In genomic region chr2:105739944-105740734, GRCh38 we compare ENCODE assay signal across 17 cellular contexts. TPM values are rescaled to one million over a fixed set of nuclear protein-coding genes. Genes with fewer than 3 reads are reported as not detected.
DNase-seq lines count a peak whose midpoint lies in the region; ATAC-seq and TF ChIP-seq lines count a peak whose summit lies in the region.
"Had no signal": no experiment of that assay in that cellular context is flagged by ENCODE, and none has a peak within 500 bp of the region (broad histone marks: within the 10 kb centered on the region; RNA-seq: fewer than 3 reads in every experiment).

No MANE protein-coding gene starts in this region.

- TF ChIP-seq CTCF in MCF 10A (IDR thresholded peaks at IDR 0.05; ENCODE audit: unreplicated experiment): no peak

- intact Hi-C loops in activated CD4-positive, alpha-beta T cell treated with anti-CD3 and anti-CD28 coated beads, Interleukin-2, amount 10 ng/mL, durations not matched to agents 24 days and 14 days (cut with micrococcal nuclease): loop anchor here (5.0 to 10.0 kb wide), 4 partner anchors 88 to 405 kb away; partner anchors contain the start of genes C2orf49 and FHL2
- intact Hi-C loops in MCF 10A (cut with micrococcal nuclease): loop anchor here (5.0 kb wide), 1 partner anchor 353 kb away; no protein-coding TSS in a partner anchor

- no peaks in the 10 kb centered on the region for H3K27me3 Mint-ChIP-seq in activated CD4-positive, alpha-beta T cell treated with anti-CD3 and anti-CD28 coated beads, Interleukin-2, amount 10 ng/mL, durations not matched to agents 24 days and 14 days
- peaks cover 1% of the 10 kb centered on the region for H3K27me3 Mint-ChIP-seq in IgD-negative memory B cell
- no peaks in the 10 kb centered on the region for H3K27me3 Mint-ChIP-seq in activated T-cell treated with anti-CD3 and anti-CD28 coated beads, Interleukin-2, amount 50 U/mL, for 72 hours (ENCODE audit: low read depth)
- no peaks in the 10 kb centered on the region for H3K27me3 Mint-ChIP-seq in naive thymus-derived CD8-positive, alpha-beta T cell
- H3K27me3 Mint-ChIP-seq in MCF 10A (ENCODE audit: insufficient read depth, unreplicated experiment): no peaks in the 10 kb centered on the region

- POLR2A ChIA-PET in naive thymus-derived CD8-positive, alpha-beta T cell (lab: Charles Lee): interaction anchor here (0.6 to 2.3 kb wide), 5 partner anchors 7 to 16 kb away, joined by 3 to 9 read pairs (median 3); no protein-coding TSS in a partner anchor
- POLR2A ChIA-PET in MCF 10A (lab: Yijun Ruan, JAX): no interaction called here

- BruUV-seq in MCF 10A (replicated peaks; lab: Mats Ljungman, UMichigan): no TSS peak

- H3K9me3 Mint-ChIP-seq in activated CD4-positive, alpha-beta T cell treated with anti-CD3 and anti-CD28 coated beads, Interleukin-2, amount 10 ng/mL, durations not matched to agents 24 days and 14 days: peaks cover 4% of the 10 kb centered on the region
- H3K9me3 Mint-ChIP-seq in IgD-negative memory B cell: peaks cover 0 to 3% (median 0%) of the 10 kb centered on the region in 3 donors
- peaks cover 0 to 2% of the 10 kb centered on the region in 2 donors for H3K9me3 Mint-ChIP-seq in activated T-cell treated with anti-CD3 and anti-CD28 coated beads, Interleukin-2, amount 50 U/mL, for 72 hours
- H3K9me3 Mint-ChIP-seq in naive thymus-derived CD8-positive, alpha-beta T cell: peaks cover 0 to 10% (median 0%) of the 10 kb centered on the region in 9 donors
- peaks cover 1% of the 10 kb centered on the region for H3K9me3 Mint-ChIP-seq in MCF 10A (ENCODE audit: unreplicated experiment)
- H3K9me3 Mint-ChIP-seq: neural progenitor cell had no signal

- no peak for ATAC-seq in activated T-cell treated with anti-CD3 and anti-CD28 coated beads, Interleukin-2, amount 50 U/mL, for 72 hours (replicated peaks in 1 of 2)
- ATAC-seq in naive thymus-derived CD8-positive, alpha-beta T cell: no peak
- no peak for ATAC-seq in GM21367 (IDR thresholded peaks at IDR 0.05; ENCODE audit: unreplicated experiment)
- ATAC-seq in GM18520 (IDR thresholded peaks at IDR 0.05; ENCODE audit: unreplicated experiment): no peak
- ATAC-seq: sciatic nerve had no signal

- no peak for DNase-seq in activated CD4-positive, alpha-beta T cell treated with anti-CD3 and anti-CD28 coated beads, Interleukin-2, amount 10 ng/mL, durations not matched to agents 24 days and 14 days
- DNase-seq in activated CD4-positive, alpha-beta T cell treated with anti-CD3 and anti-CD28 coated beads for 1 hour: no peak
- DNase-seq in activated T-cell treated with anti-CD3 and anti-CD28 coated beads, Interleukin-2, amount 50 U/mL, for 72 hours: no peak
- no peak for DNase-seq in naive thymus-derived CD8-positive, alpha-beta T cell
- DNase-seq in MCF 10A (ENCODE audit: unreplicated experiment): no peak
- DNase-seq: ACHN; activated effector memory CD4-positive, alpha-beta T cell treated with Interleukin-2 at 50 U/mL for 16 hours; effector CD4-positive, alpha-beta T cell; GM23248; NCI-H226; SK-N-SH; stimulated activated CD4-positive, alpha-beta T cell treated with anti-CD3 and anti-CD28 coated beads, Interleukin-4, amount 100 ng/mL, for 4 hours had no signal

- H3K4me3 Mint-ChIP-seq in activated CD4-positive, alpha-beta T cell treated with anti-CD3 and anti-CD28 coated beads, Interleukin-2, amount 10 ng/mL, durations not matched to agents 24 days and 14 days: peak overlapping the region; percentile 67
- H3K4me3 Mint-ChIP-seq in IgD-negative memory B cell (peak overlapping the region in 1 of 4 donors; percentile 1), MCF 10A (ENCODE audit: unreplicated experiment) (no peak overlapping the region)
- H3K4me3 Mint-ChIP-seq in activated T-cell treated with anti-CD3 and anti-CD28 coated beads, Interleukin-2, amount 50 U/mL, for 72 hours: peak overlapping the region; percentile 77 to 89
- peak overlapping the region; percentile 64 to 89 (median 78) for H3K4me3 Mint-ChIP-seq in naive thymus-derived CD8-positive, alpha-beta T cell
- H3K4me3 Mint-ChIP-seq: neural progenitor cell had no signal

- H3K36me3 Mint-ChIP-seq in activated CD4-positive, alpha-beta T cell treated with anti-CD3 and anti-CD28 coated beads, Interleukin-2, amount 10 ng/mL, durations not matched to agents 24 days and 14 days (ENCODE audit: low read depth): no peaks in the 10 kb centered on the region
- H3K36me3 Mint-ChIP-seq in IgD-negative memory B cell (peaks cover 3% of the 10 kb centered on the region), MCF 10A (ENCODE audit: insufficient read depth, unreplicated experiment) (no peaks in the 10 kb centered on the region)
- peaks cover 3 to 7% of the 10 kb centered on the region in 2 donors for H3K36me3 Mint-ChIP-seq in activated T-cell treated with anti-CD3 and anti-CD28 coated beads, Interleukin-2, amount 50 U/mL, for 72 hours (ENCODE audit: insufficient read depth in 2 of 2)
- no peaks in the 10 kb centered on the region for H3K36me3 Mint-ChIP-seq in naive thymus-derived CD8-positive, alpha-beta T cell
- H3K36me3 Mint-ChIP-seq: neural progenitor cell had no signal

- H3K27ac Mint-ChIP-seq in activated CD4-positive, alpha-beta T cell treated with anti-CD3 and anti-CD28 coated beads, Interleukin-2, amount 10 ng/mL, durations not matched to agents 24 days and 14 days: peak overlapping the region; percentile 95
- peak overlapping the region in 2 of 3 donors; percentile 3 to 67 for H3K27ac Mint-ChIP-seq in IgD-negative memory B cell
- peak overlapping the region; percentile 98 for H3K27ac Mint-ChIP-seq in activated T-cell treated with anti-CD3 and anti-CD28 coated beads, Interleukin-2, amount 50 U/mL, for 72 hours
- peak overlapping the region; percentile 87 to 99 (median 96) for H3K27ac Mint-ChIP-seq in naive thymus-derived CD8-positive, alpha-beta T cell
- no peak overlapping the region for H3K27ac Mint-ChIP-seq in MCF 10A (ENCODE audit: low read depth, unreplicated experiment)
- H3K27ac Mint-ChIP-seq: neural progenitor cell had no signal

- CTCF ChIA-PET in MCF 10A (lab: Yijun Ruan, JAX): interaction anchor here (0.6 kb wide), 1 partner anchor 167 kb away, joined by 4 read pairs; no protein-coding TSS in a partner anchor

- H3K4me1 Mint-ChIP-seq in activated CD4-positive, alpha-beta T cell treated with anti-CD3 and anti-CD28 coated beads, Interleukin-2, amount 10 ng/mL, durations not matched to agents 24 days and 14 days: peaks cover 61% of the 10 kb centered on the region
- H3K4me1 Mint-ChIP-seq in IgD-negative memory B cell: peaks cover 13 to 28% (median 24%) of the 10 kb centered on the region in 3 donors
- H3K4me1 Mint-ChIP-seq in activated T-cell treated with anti-CD3 and anti-CD28 coated beads, Interleukin-2, amount 50 U/mL, for 72 hours (ENCODE audit: low read depth): peaks cover 79% of the 10 kb centered on the region
- H3K4me1 Mint-ChIP-seq in naive thymus-derived CD8-positive, alpha-beta T cell: peaks cover 42 to 81% (median 75%) of the 10 kb centered on the region in 4 donors
- peaks cover 15% of the 10 kb centered on the region for H3K4me1 Mint-ChIP-seq in MCF 10A (ENCODE audit: insufficient read depth, unreplicated experiment)

RNA-seq across cellular contexts. Expression of gene NCK2, which starts 4.6 kb away (rescaled TPM):
- total RNA-seq in activated CD4-positive, alpha-beta T cell treated with anti-CD3 and anti-CD28 coated beads, Interleukin-2, amount 10 ng/mL, durations not matched to agents 24 days and 14 days: 85.8 and 86.2 TPM in 2 replicates
- 19.6 TPM for polyA plus RNA-seq in IgD-negative memory B cell
- 100 to 1,000 TPM; 159 to 161 TPM for total RNA-seq in activated T-cell treated with anti-CD3 and anti-CD28 coated beads, Interleukin-2, amount 50 U/mL, for 72 hours
- total RNA-seq in naive thymus-derived CD8-positive, alpha-beta T cell: 100 to 1,000 TPM; 119 to 124 TPM
- polyA plus RNA-seq in naive thymus-derived CD8-positive, alpha-beta T cell: 100 to 1,000 TPM in 1 of 3 donors, 10 to 100 TPM in 2; 36.6 to 110 (median 67.8) TPM
- total RNA-seq in MCF 10A (2022): 35.3 and 36.5 TPM in 2 replicates
